18 cellular contexts compared by ENCODE assay signal in the genomic region with DNA sequence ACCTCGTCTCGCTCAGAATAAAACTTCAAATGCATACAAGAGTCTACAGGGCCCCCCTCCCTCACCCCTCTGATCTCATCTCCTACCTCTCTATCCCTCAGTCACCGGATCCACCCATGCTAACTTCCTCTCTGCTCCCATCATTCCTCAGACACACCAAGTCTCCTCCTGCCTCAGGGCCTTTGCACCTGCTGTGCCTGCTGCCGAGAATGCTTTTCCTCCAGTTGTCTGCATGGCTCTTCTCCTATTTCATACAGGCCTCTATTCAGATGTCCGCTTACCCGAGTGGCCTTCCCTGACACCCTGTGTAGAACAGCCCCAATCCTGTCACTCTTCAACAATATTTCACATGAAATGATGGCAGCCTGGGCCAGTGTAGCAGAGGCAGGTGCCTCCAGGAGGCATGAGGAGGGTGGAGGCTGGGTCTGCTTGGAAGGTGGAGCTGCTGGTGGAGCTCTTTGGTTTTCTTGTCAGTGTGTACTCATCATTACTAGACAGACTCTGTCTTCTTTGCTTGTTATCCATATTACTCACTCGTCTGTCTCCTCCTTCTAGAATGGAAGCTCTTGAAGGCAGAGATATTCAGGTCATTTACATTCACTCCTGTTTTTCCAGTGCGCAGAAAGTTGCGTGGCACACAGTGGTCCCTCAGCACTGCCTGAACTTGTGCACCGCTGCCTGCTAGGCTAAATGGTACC. TPM values are rescaled to one million over a fixed set of nuclear protein-coding genes. Genes with fewer than 3 reads are reported as not detected.
DNase-seq lines count a peak whose midpoint lies in the region; ATAC-seq and TF ChIP-seq lines count a peak whose summit lies in the region.
"Had no signal": no experiment of that assay in that cellular context is flagged by ENCODE, and none has a peak within 500 bp of the region (broad histone marks: within the 10 kb centered on the region; RNA-seq: fewer than 3 reads in every experiment).

No MANE protein-coding gene starts in this region.

- H3K9ac ChIP-seq in mammary epithelial cell (ENCODE audit: insufficient read depth, low read length) (no peak overlapping the region), smooth muscle cell (ENCODE audit: low read depth) (no peak overlapping the region)

- H2AFZ ChIP-seq in mammary epithelial cell (ENCODE audit: low read depth, low read length) (no peak overlapping the region), smooth muscle cell (ENCODE audit: low read depth) (no peak overlapping the region)

- H4K20me1 ChIP-seq in mammary epithelial cell (ENCODE audit: insufficient read depth, low read length) (no peaks in the 10 kb centered on the region), smooth muscle cell (ENCODE audit: low read depth) (peaks cover 4% of the 10 kb centered on the region)

- peak overlapping the region; percentile 82 for H3K4me3 Mint-ChIP-seq in central memory CD8-positive, alpha-beta T cell

- H3K4me3 ChIP-seq in mammary epithelial cell (replicated peaks in 1 of 3; ENCODE audit: insufficient read depth in 1 of 3, low read depth in 2 of 3, low read length in 3 of 3) = no peak overlapping the region
- no peak overlapping the region for H3K4me3 ChIP-seq in breast epithelium
- H3K4me3 ChIP-seq in smooth muscle cell = no peak overlapping the region
- H3K4me3 ChIP-seq in uterus = no peak overlapping the region
- H3K4me3 ChIP-seq: ovary, vagina had no signal

- H3K9me3 ChIP-seq in mammary epithelial cell (replicated peaks; ENCODE audit: insufficient read depth, low read length) = no peaks in the 10 kb centered on the region
- H3K9me3 ChIP-seq in breast epithelium = no peaks in the 10 kb centered on the region
- no peaks in the 10 kb centered on the region for H3K9me3 ChIP-seq in smooth muscle cell (replicated peaks; ENCODE audit: low read depth)
- H3K9me3 ChIP-seq in uterus = no peaks in the 10 kb centered on the region
- H3K9me3 ChIP-seq: ovary, vagina had no signal

- peaks cover 71% of the 10 kb centered on the region for H3K36me3 Mint-ChIP-seq in central memory CD8-positive, alpha-beta T cell (ENCODE audit: insufficient read depth)

- no peaks in the 10 kb centered on the region for H3K9me3 Mint-ChIP-seq in central memory CD8-positive, alpha-beta T cell

- H3K27ac ChIP-seq in mammary epithelial cell (ENCODE audit: insufficient read depth, low read depth, low read length) (no peak overlapping the region), breast epithelium (no peak overlapping the region), smooth muscle cell (ENCODE audit: low read depth) (peak overlapping the region; percentile 38), uterus (no peak overlapping the region), caudate nucleus (ENCODE audit: low read depth, low read length) (no peak overlapping the region)
- H3K27ac ChIP-seq: epithelial cell of prostate, ovary, vagina had no signal

- CTCF ChIA-PET in mammary epithelial cell (lab: Charles Lee; ENCODE audit: low non-redundant PET) = interaction anchor here (0.6 kb wide), 1 partner anchor 61 kb away, joined by 4 read pairs; the partner anchor contains the start of gene HDGF

- no peak for TF ChIP-seq CTCF in mammary epithelial cell (conservative IDR thresholded peaks at IDR 0.05 in 1 of 2, IDR thresholded peaks at IDR 0.05 in 1 of 2; ENCODE audit: extremely low read depth in 1 of 2, insufficient read depth in 1 of 2, low read depth in 1 of 2, low read length in 2 of 2)
- no peak for TF ChIP-seq CTCF in breast epithelium (IDR thresholded peaks at IDR 0.05)
- no peak for TF ChIP-seq CTCF in smooth muscle cell (IDR thresholded peaks at IDR 0.05; ENCODE audit: borderline replicate concordance, insufficient read depth, poor library complexity, severe bottlenecking)
- TF ChIP-seq CTCF in uterus (IDR thresholded peaks at IDR 0.05) = no peak

- peak overlapping the region; percentile 97 for H3K27ac Mint-ChIP-seq in central memory CD8-positive, alpha-beta T cell (ENCODE audit: low read depth)

- H3K27me3 ChIP-seq in mammary epithelial cell (ENCODE audit: insufficient read depth, low read length) (no peaks in the 10 kb centered on the region), breast epithelium (no peaks in the 10 kb centered on the region), smooth muscle cell (ENCODE audit: low read depth) (no peaks in the 10 kb centered on the region), uterus (no peaks in the 10 kb centered on the region)
- H3K27me3 ChIP-seq: ovary, vagina had no signal

- DNase-seq in mammary epithelial cell (peak; percentile 11), breast epithelium (ENCODE audit: low spot score in 2 of 2) (no peak), RKO (ENCODE audit: low spot score) (peak; percentile 53), smooth muscle cell (lab: John Stamatoyannopoulos, UW; ENCODE audit: unreplicated experiment) (no peak), uterus (no peak), NCI-H146 treated with DMSO at 0.1 percent for 48 hours (lab: John Stamatoyannopoulos, UW; ENCODE audit: unreplicated experiment) (no peak), caudate nucleus (lab: John Stamatoyannopoulos, UW) (no peak)
- no peak for DNase-seq in central memory CD8-positive, alpha-beta T cell (ENCODE audit: low spot score in 2 of 2)
- DNase-seq: activated CD4-positive, alpha-beta T cell treated with anti-CD3 and anti-CD28 coated beads, Interleukin-2, amount 50 U/mL, for 4 hours; amniotic stem cell; DMS79; GOT3; midbrain; NCI-H748 treated with DMSO at 0.1 percent for 48 hours; ovary; stimulated activated naive CD4-positive, alpha-beta T cell had no signal

- no peaks in the 10 kb centered on the region for H3K36me3 ChIP-seq in mammary epithelial cell (ENCODE audit: insufficient read depth, low read length)
- no peaks in the 10 kb centered on the region for H3K36me3 ChIP-seq in breast epithelium
- H3K36me3 ChIP-seq in smooth muscle cell (ENCODE audit: low read depth) = no peaks in the 10 kb centered on the region
- H3K36me3 ChIP-seq in uterus = no peaks in the 10 kb centered on the region
- H3K36me3 ChIP-seq: ovary, vagina had no signal

- H3K4me2 ChIP-seq in mammary epithelial cell (ENCODE audit: insufficient read depth, low read depth, low read length) = no peak overlapping the region
- H3K4me2 ChIP-seq in smooth muscle cell = peak overlapping the region; percentile 81

- BruUV-seq in mammary epithelial cell (replicated peaks; lab: Mats Ljungman, UMichigan) = no TSS peak

- intact Hi-C loops in mammary epithelial cell (cut with micrococcal nuclease) (no loop called here), breast epithelium (cut with DNase I; ENCODE audit: low total_unique reads) (loop anchor here (2.0 kb wide), 1 partner anchor 66 kb away; no protein-coding TSS in a partner anchor), uterus (cut with DNase I; ENCODE audit: low total_unique reads) (no loop called here)

- dilution Hi-C loops in mammary epithelial cell (cut with HindIII; ENCODE audit: low sequenced_read_pairs) = no loop called here

- in situ Hi-C loops in mammary epithelial cell (cut with MboI; ENCODE audit: low sequenced_read_pairs in 2 of 2) = no loop called here

- H3K27me3 Mint-ChIP-seq in central memory CD8-positive, alpha-beta T cell = no peaks in the 10 kb centered on the region

- WGBS in mammary epithelial cell (ENCODE audit: low coverage, missing lambda C conversion rate) = 92% methylated on average over 10 of the region's 10 CpGs
- WGBS in smooth muscle cell (ENCODE audit: low lambda C conversion rate) = 93% methylated on average over 10 of the region's 10 CpGs

- ATAC-seq in central memory CD8-positive, alpha-beta T cell (replicated peaks; ENCODE audit: extremely low read depth, poor library complexity, severe bottlenecking) = no peak

- TF ChIP-seq POLR2A in breast epithelium (IDR thresholded peaks at IDR 0.05) (no peak), uterus (IDR thresholded peaks at IDR 0.05) (no peak)

- peaks cover 13% of the 10 kb centered on the region for H3F3A ChIP-seq in smooth muscle cell (ENCODE audit: low read depth)

- H3K79me2 ChIP-seq in mammary epithelial cell (ENCODE audit: insufficient read depth, low read length) = no peaks in the 10 kb centered on the region
- no peaks in the 10 kb centered on the region for H3K79me2 ChIP-seq in smooth muscle cell (ENCODE audit: low read depth)

- peaks cover 87% of the 10 kb centered on the region for H3K4me1 Mint-ChIP-seq in central memory CD8-positive, alpha-beta T cell

- H3K4me1 ChIP-seq in mammary epithelial cell (ENCODE audit: insufficient read depth, low read length) (peaks cover 36% of the 10 kb centered on the region), breast epithelium (no peaks in the 10 kb centered on the region), smooth muscle cell (ENCODE audit: low read depth) (peaks cover 25% of the 10 kb centered on the region), uterus (peaks cover 4 to 7% of the 10 kb centered on the region in 2 donors)

RNA-seq across cellular contexts. Expression of gene SH2D2A, which starts 4.2 kb away (rescaled TPM):
- 1 to 10 TPM in 1 of 2 donors, not detected in 1; 3.6 TPM for total RNA-seq in mammary epithelial cell
- polyA plus RNA-seq in mammary epithelial cell = 1.8 TPM
- 2.4 TPM for polyA minus RNA-seq in mammary epithelial cell
- total RNA-seq in breast epithelium = 1 to 10 TPM in 2 of 3 donors, not detected in 1; 4.6 to 5.4 TPM
- 10.2 and 14.4 TPM in 2 replicates for total RNA-seq in smooth muscle cell
- 36.9 and 38.2 TPM in 2 replicates for polyA plus RNA-seq in smooth muscle cell
- 1 to 10 TPM in 1 of 4 donors, not detected in 3; 6.0 TPM for total RNA-seq in uterus

RNA-seq across cellular contexts. Expression of gene PRCC, which starts 45.1 kb away (rescaled TPM):
- total RNA-seq in mammary epithelial cell (10 to 100 TPM; 22.2 to 69.7 TPM), breast epithelium (10 to 100 TPM; 21.6 to 35.9 (median 24.9) TPM), smooth muscle cell (31.0 and 37.7 TPM in 2 replicates), uterus (10 to 100 TPM; 22.7 to 71.9 (median 29.1) TPM)
- polyA plus RNA-seq in mammary epithelial cell (102 TPM), smooth muscle cell (68.1 and 68.7 TPM in 2 replicates)
- polyA minus RNA-seq in mammary epithelial cell = 169 TPM

RNA-seq across cellular contexts. Expression of gene INSRR, which starts 46.5 kb away (rescaled TPM):
- total RNA-seq in mammary epithelial cell (not detected), breast epithelium (under 1 TPM in 2 of 3 donors, not detected in 1; 0.15 to 0.33 TPM), smooth muscle cell (0.09 and 0.36 TPM in 2 replicates), uterus (1 to 10 TPM in 1 of 4 donors, not detected in 3; 1.2 TPM)
- polyA plus RNA-seq in mammary epithelial cell (not detected), smooth muscle cell (0.45 and 0.67 TPM in 2 replicates)
- not detected for polyA minus RNA-seq in mammary epithelial cell
- total RNA-seq: vagina had no signal

RNA-seq across cellular contexts. Expression of gene NTRK1, which starts 48.2 kb away (rescaled TPM):
- total RNA-seq in mammary epithelial cell (not detected), breast epithelium (1 to 10 TPM in 1 of 3 donors, under 1 TPM in 2; 0.16 to 4.9 (median 0.73) TPM), smooth muscle cell (0.85 and 1.2 TPM in 2 replicates), uterus (10 to 100 TPM in 1 of 4 donors, 1 to 10 TPM in 1, under 1 TPM in 2; 0.35 to 19.2 (median 3.6) TPM)
- polyA plus RNA-seq in mammary epithelial cell (not detected), smooth muscle cell (3.6 and 5.3 TPM in 2 replicates)
- polyA minus RNA-seq in mammary epithelial cell = 2.9 TPM

Comparison
In these comparisons a context has a peak if more than half of its experiments do, and no peak if none do; other contexts are left out.
1. DNase-seq: peak in mammary epithelial cell (single experiment) and RKO (single experiment); none in breast epithelium (0 of 2), central memory CD8-positive, alpha-beta T cell (0 of 2), smooth muscle cell (single experiment), uterus (0 of 2), NCI-H146 treated with DMSO at 0.1 percent for 48 hours (single experiment) and caudate nucleus (0 of 61).